Comparison of ENCODE assay signal across 1 cellular context in genomic region chr14:103111297-103111981, GRCh38.
TF ChIP-seq lines count a peak whose summit lies in the region.

No MANE protein-coding gene starts in this region.

TF ChIP-seq in GM12878, 131 proteins besides CTCF, POLR2A, EP300 and RAD21 (continued from another document):
- TF ChIP-seq ZBTB11 (CRISPR knock-in tag; IDR thresholded peaks at IDR 0.05), result no peak
- no peak for TF ChIP-seq ZNF24 (IDR thresholded peaks at IDR 0.05)
TF ChIP-seq in GM12878: peak in this region for 25.
